Comparison of ENCODE assay signal across 21 cellular contexts in genomic region chr20:63662813-63663189, GRCh38. TPM values are rescaled to one million over a fixed set of nuclear protein-coding genes. Genes with fewer than 3 reads are reported as not detected.
DNase-seq lines count a peak whose midpoint lies in the region; ATAC-seq, FAIRE-seq and TF ChIP-seq lines count a peak whose summit lies in the region.
"Had no signal": no experiment of that assay in that cellular context is flagged by ENCODE, and none has a peak within 500 bp of the region (broad histone marks: within the 10 kb centered on the region; RNA-seq: fewer than 3 reads in every experiment).

No MANE protein-coding gene starts in this region.

- ATAC-seq in HepG2 (no peak), right lobe of liver (no peak)
- ATAC-seq: A549; CD8-positive, alpha-beta T cell had no signal

- H3K27ac ChIP-seq in HepG2 (ENCODE audit: extremely low read length, insufficient read depth, low read length) (no peak overlapping the region), right lobe of liver (no peak overlapping the region), testis (no peak overlapping the region)
- H3K27ac ChIP-seq: 22Rv1; A549; BLaER1 treated with 17β-estradiol and CSF1 and Interleukin-3, amounts not matched to agents 10 nM and 100 nM; C4-2B had no signal

- H3K27me3 ChIP-seq in HepG2 (ENCODE audit: control insufficient read depth in 1 of 2, insufficient read depth in 2 of 2, low read length in 2 of 2) (no peaks in the 10 kb centered on the region; a peak in 1 of 5 replicates), right lobe of liver (no peaks in the 10 kb centered on the region), testis (no peaks in the 10 kb centered on the region)
- H3K27me3 ChIP-seq: BLaER1 treated with 17β-estradiol and CSF1 and Interleukin-3, amounts not matched to agents 10 nM and 100 nM had no signal

- no peaks in the 10 kb centered on the region for H4K20me1 ChIP-seq in HepG2 (ENCODE audit: insufficient read depth, low read length)

- no peak for DNase-seq in HepG2 (ENCODE audit: low spot score)
- DNase-seq in right lobe of liver, result no peak
- DNase-seq in neural crest cell (ENCODE audit: low read depth, low spot score), result no peak
- DNase-seq in urothelium cell line (ENCODE audit: low spot score), result no peak
- DNase-seq in testis, result no peak
- DNase-seq: AML-193; Calu3; CD4-positive, alpha-beta T cell; CD8-positive, alpha-beta T cell; DMS79 treated with DMSO at 0.1 percent for 48 hours; GF-D8 had no signal

- no peak for TF ChIP-seq POLR2A in HepG2 (IDR thresholded peaks at IDR 0.05; ENCODE audit: insufficient read depth in 1 of 2, low read depth in 2 of 2, low read length in 2 of 2)
- TF ChIP-seq POLR2A in right lobe of liver (IDR thresholded peaks at IDR 0.05), result no peak
- TF ChIP-seq POLR2A in testis (IDR thresholded peaks at IDR 0.05), result no peak

- H2AFZ ChIP-seq in HepG2 (ENCODE audit: low read length), result no peak overlapping the region

- BruUV-seq in HepG2 (replicated peaks; lab: Mats Ljungman, UMichigan), result no TSS peak

- H3K36me3 Mint-ChIP-seq in neural crest cell (ENCODE audit: low read depth), result no peaks in the 10 kb centered on the region

- H3K27ac Mint-ChIP-seq in neural crest cell (ENCODE audit: unreplicated experiment), result no peak overlapping the region
- H3K27ac Mint-ChIP-seq: B cell; CD4-positive, alpha-beta T cell; CD8-positive, alpha-beta T cell had no signal

- H3K9me3 Mint-ChIP-seq in neural crest cell, result no peaks in the 10 kb centered on the region
- H3K9me3 Mint-ChIP-seq: CD4-positive, alpha-beta T cell; CD8-positive, alpha-beta T cell had no signal

- peaks cover 33 to 53% of the 10 kb centered on the region in 2 experiments for H3K36me3 ChIP-seq in HepG2 (replicated peaks in 1 of 2; ENCODE audit: control insufficient read depth in 1 of 2, insufficient read depth in 2 of 2, low read length in 2 of 2)
- H3K36me3 ChIP-seq in right lobe of liver, result peaks cover 0 to 20% (median 4%) of the 10 kb centered on the region in 4 donors
- no peaks in the 10 kb centered on the region for H3K36me3 ChIP-seq in testis (ENCODE audit: low read depth, missing control alignments)

- H3K27me3 Mint-ChIP-seq in neural crest cell (ENCODE audit: low read depth), result no peaks in the 10 kb centered on the region
- H3K27me3 Mint-ChIP-seq: B cell; CD4-positive, alpha-beta T cell had no signal

- TF ChIP-seq CTCF in HepG2 (CRISPR knock-in tag; IDR thresholded peaks at IDR 0.05) (no peak), right lobe of liver (IDR thresholded peaks at IDR 0.05) (no peak), neural crest cell (conservative IDR thresholded peaks at IDR 0.05) (no peak), testis (IDR thresholded peaks at IDR 0.05) (no peak)

- TF ChIP-seq RAD21 in HepG2 (CRISPR knock-in tag; IDR thresholded peaks at IDR 0.05), result no peak

- in situ Hi-C loops in HepG2 (cut with HindIII; ENCODE audit: extremely low pct_ligation_motif_present, low pct_unique_long_range_greater_than_20kb), result no loop called here

- FAIRE-seq in HepG2 (lab: Jason Lieb, UNC), result no peak
- no peak for FAIRE-seq in urothelium cell line (lab: Jason Lieb, UNC)
- FAIRE-seq: A549, D721Med, G401.6, GM12891, GM19239 had no signal

- peaks cover 17% of the 10 kb centered on the region for H3K79me2 ChIP-seq in HepG2 (ENCODE audit: insufficient read depth, low read length)

- CTCF ChIA-PET in HepG2 (lab: Yijun Ruan, JAX; ENCODE audit: low intra/inter-chr PET ratio, low total read pairs), result no interaction called here

- no peak overlapping the region for H3K4me3 ChIP-seq in HepG2 (replicated peaks in 1 of 3; ENCODE audit: insufficient read depth in 1 of 3, low read depth in 2 of 3, low read length in 3 of 3)
- no peak overlapping the region for H3K4me3 ChIP-seq in right lobe of liver
- no peak overlapping the region for H3K4me3 ChIP-seq in testis
- H3K4me3 ChIP-seq: A549; BLaER1 treated with 17β-estradiol and CSF1 and Interleukin-3, amounts not matched to agents 10 nM and 100 nM had no signal

- no peak overlapping the region for H3K4me2 ChIP-seq in HepG2 (ENCODE audit: low read depth, low read length)
- H3K4me2 ChIP-seq: A549; BLaER1 treated with 17β-estradiol and CSF1 and Interleukin-3, amounts not matched to agents 10 nM and 100 nM had no signal

- TF ChIP-seq EP300 in HepG2 (IDR thresholded peaks at IDR 0.05; ENCODE audit: low read depth in 2 of 2, low read length in 2 of 2) (no peak), HepG2 (CRISPR knock-in tag; IDR thresholded peaks at IDR 0.05; ENCODE audit: borderline replicate concordance) (no peak)

- H3K4me3 Mint-ChIP-seq in neural crest cell, result peak overlapping the region; percentile 59
- H3K4me3 Mint-ChIP-seq: B cell; CD4-positive, alpha-beta T cell; CD8-positive, alpha-beta T cell had no signal

- peaks cover 22% of the 10 kb centered on the region for H3K4me1 Mint-ChIP-seq in neural crest cell

- peaks cover 20% of the 10 kb centered on the region for H3K4me1 ChIP-seq in HepG2 (ENCODE audit: insufficient read depth, low read length)
- H3K4me1 ChIP-seq in right lobe of liver, result peaks cover 0 to 13% (median 3%) of the 10 kb centered on the region in 4 donors
- peaks cover 7% of the 10 kb centered on the region for H3K4me1 ChIP-seq in testis

- POLR2A ChIA-PET in HepG2 (lab: Yijun Ruan, JAX), result no interaction called here

- intact Hi-C loops in HepG2 (cut with micrococcal nuclease; ENCODE audit: unreplicated experiment) (no loop called here), right lobe of liver (cut with DNase I) (no loop called here), testis (cut with DNase I; ENCODE audit: low total_unique reads) (no loop called here)

- 97% methylated on average over 8 of the region's 9 CpGs for WGBS in HepG2 (ENCODE audit: low lambda C conversion rate)
- no CpG with 5 or more reads among the region's 9 CpGs for WGBS in right lobe of liver (ENCODE audit: insufficient coverage, low coverage, low lambda C conversion rate, missing lambda C conversion rate)
- 85 to 95% methylated on average over 5 to 9 of the region's 9 CpGs for WGBS in testis, 2 donors

- no peak overlapping the region for H3K9ac ChIP-seq in HepG2 (ENCODE audit: insufficient read depth, low read depth, low read length)
- H3K9ac ChIP-seq: BLaER1 treated with 17β-estradiol and CSF1 and Interleukin-3, amounts not matched to agents 10 nM and 100 nM had no signal

- no peaks in the 10 kb centered on the region for H3K9me3 ChIP-seq in HepG2 (ENCODE audit: low read length)
- no peaks in the 10 kb centered on the region for H3K9me3 ChIP-seq in right lobe of liver
- no peaks in the 10 kb centered on the region for H3K9me3 ChIP-seq in testis
- H3K9me3 ChIP-seq: A549; BLaER1 treated with 17β-estradiol and CSF1 and Interleukin-3, amounts not matched to agents 10 nM and 100 nM; Caco-2 had no signal

RNA-seq across cellular contexts. Expression of gene RTEL1, which starts 4.7 kb away (rescaled TPM):
- 10.9 and 21.8 TPM in 2 replicates for total RNA-seq in HepG2 (2016; rRNA removed; fragmentation: Illumina TruSeq; extraction: Trizol)
- total RNA-seq in HepG2 (2016; cell fraction: cytosol; rRNA removed; fragmentation: Illumina TruSeq; extraction: Trizol; ENCODE audit: low read depth), result 1.6 and 2.4 TPM in 2 replicates
- 8.3 and 23.6 TPM in 2 replicates for total RNA-seq in HepG2 (2016; cell fraction: insoluble cytoplasmic fraction; rRNA removed; fragmentation: Illumina TruSeq; extraction: Trizol)
- 4.7 and 6.3 TPM in 2 replicates for total RNA-seq in HepG2 (2016; cell fraction: membrane; rRNA removed; fragmentation: Illumina TruSeq; extraction: Trizol)
- 34.3 and 37.2 TPM in 2 replicates for total RNA-seq in HepG2 (2016; cell fraction: nucleus; rRNA removed; fragmentation: Illumina TruSeq; extraction: Trizol)
- polyA plus RNA-seq in HepG2 (2011; rRNA removed), result 29.5 and 36.4 TPM in 2 replicates
- 3.8 and 9.1 TPM in 2 replicates for polyA plus RNA-seq in HepG2 (2011; cell fraction: cytosol; rRNA removed)
- 268 and 385 TPM in 2 replicates for polyA plus RNA-seq in HepG2 (2011; cell fraction: nucleus; rRNA removed)
- polyA plus RNA-seq in HepG2 (2012), result 16.7 and 17.6 TPM in 2 replicates
- 1.9 TPM in 2 replicates for polyA plus RNA-seq in HepG2 (2016; cell fraction: cytosol; fragmentation: Illumina TruSeq; extraction: Trizol; ENCODE audit: low read depth)
- 8.6 and 15.7 TPM in 2 replicates for polyA plus RNA-seq in HepG2 (2016; cell fraction: insoluble cytoplasmic fraction; fragmentation: Illumina TruSeq; extraction: Trizol; ENCODE audit: low read depth)
- polyA plus RNA-seq in HepG2 (2016; cell fraction: membrane; fragmentation: Illumina TruSeq; extraction: Trizol; ENCODE audit: low read depth), result 4.9 and 5.5 TPM in 2 replicates
- polyA plus RNA-seq in HepG2 (2016; cell fraction: nucleus; fragmentation: Illumina TruSeq; extraction: Trizol; ENCODE audit: insufficient read depth, low read depth), result 117 and 129 TPM in 2 replicates
- polyA minus RNA-seq in HepG2 (2011; rRNA and poly(A)+ RNA removed; ENCODE audit: low replicate concordance), result 47.6 and 86.8 TPM in 2 replicates
- polyA minus RNA-seq in HepG2 (2011; cell fraction: cytosol; rRNA and poly(A)+ RNA removed), result 5.5 and 5.7 TPM in 2 replicates
- polyA minus RNA-seq in HepG2 (2011; cell fraction: nucleus; rRNA and poly(A)+ RNA removed), result 78.0 and 85.2 TPM in 2 replicates
- total RNA-seq in right lobe of liver, result 10 to 100 TPM in 5 of 6 experiments, 1 to 10 TPM in 1; 9.6 to 16.3 (median 12.4) TPM
- 46.7 and 48.4 TPM in 2 replicates for total RNA-seq in neural crest cell
- 10 to 100 TPM; 56.8 to 84.6 TPM for total RNA-seq in testis
- 34.2 TPM for polyA plus RNA-seq in testis (ENCODE audit: insufficient read depth, low read depth, low replicate concordance)

RNA-seq across cellular contexts. Expression of gene STMN3, which starts 9.6 kb away (rescaled TPM):
- total RNA-seq in HepG2 (2016; rRNA removed; fragmentation: Illumina TruSeq; extraction: Trizol) (28.1 and 48.3 TPM in 2 replicates), right lobe of liver (1 to 10 TPM in 1 of 6 experiments, under 1 TPM in 5; 0.43 to 1.6 (median 0.77) TPM), neural crest cell (96.4 and 101 TPM in 2 replicates), testis (10 to 100 TPM in 1 of 2 donors, 1 to 10 TPM in 1; 8.4 to 16.5 TPM)
- total RNA-seq in HepG2 (2016; cell fraction: cytosol; rRNA removed; fragmentation: Illumina TruSeq; extraction: Trizol; ENCODE audit: low read depth), result 9.7 and 10.6 TPM in 2 replicates
- total RNA-seq in HepG2 (2016; cell fraction: insoluble cytoplasmic fraction; rRNA removed; fragmentation: Illumina TruSeq; extraction: Trizol), result 26.7 and 50.6 TPM in 2 replicates
- total RNA-seq in HepG2 (2016; cell fraction: membrane; rRNA removed; fragmentation: Illumina TruSeq; extraction: Trizol), result 20.0 and 20.9 TPM in 2 replicates
- 36.8 and 43.1 TPM in 2 replicates for total RNA-seq in HepG2 (2016; cell fraction: nucleus; rRNA removed; fragmentation: Illumina TruSeq; extraction: Trizol)
- polyA plus RNA-seq in HepG2 (2011; rRNA removed) (21.0 and 28.5 TPM in 2 replicates), testis (ENCODE audit: insufficient read depth, low read depth, low replicate concordance) (15.1 TPM)
- 22.7 and 33.5 TPM in 2 replicates for polyA plus RNA-seq in HepG2 (2011; cell fraction: cytosol; rRNA removed)
- 98.2 and 123 TPM in 2 replicates for polyA plus RNA-seq in HepG2 (2011; cell fraction: nucleus; rRNA removed)
- polyA plus RNA-seq in HepG2 (2012), result 13.1 and 18.3 TPM in 2 replicates
- polyA plus RNA-seq in HepG2 (2016; cell fraction: cytosol; fragmentation: Illumina TruSeq; extraction: Trizol; ENCODE audit: low read depth), result 10.7 and 12.2 TPM in 2 replicates
- polyA plus RNA-seq in HepG2 (2016; cell fraction: insoluble cytoplasmic fraction; fragmentation: Illumina TruSeq; extraction: Trizol; ENCODE audit: low read depth), result 28.3 and 29.5 TPM in 2 replicates
- polyA plus RNA-seq in HepG2 (2016; cell fraction: membrane; fragmentation: Illumina TruSeq; extraction: Trizol; ENCODE audit: low read depth), result 16.2 and 16.7 TPM in 2 replicates
- polyA plus RNA-seq in HepG2 (2016; cell fraction: nucleus; fragmentation: Illumina TruSeq; extraction: Trizol; ENCODE audit: insufficient read depth, low read depth), result 84.0 and 90.0 TPM in 2 replicates
- polyA minus RNA-seq in HepG2 (2011; rRNA and poly(A)+ RNA removed; ENCODE audit: low replicate concordance), result 1.7 and 23.2 TPM in 2 replicates
- polyA minus RNA-seq in HepG2 (2011; cell fraction: cytosol; rRNA and poly(A)+ RNA removed), result 8.5 and 11.0 TPM in 2 replicates
- polyA minus RNA-seq in HepG2 (2011; cell fraction: nucleus; rRNA and poly(A)+ RNA removed), result 3.3 and 5.6 TPM in 2 replicates

RNA-seq across cellular contexts. Expression of gene TNFRSF6B, which starts 33.7 kb away (rescaled TPM):
- total RNA-seq in HepG2 (2016; rRNA removed; fragmentation: Illumina TruSeq; extraction: Trizol) (not detected in 2 replicates), right lobe of liver (1 to 10 TPM in 1 of 6 experiments, under 1 TPM in 2, not detected in 3; 0.56 to 1.0 (median 0.62) TPM), neural crest cell (not detected in 2 replicates), testis (10 to 100 TPM; 26.2 to 30.5 TPM)
- not detected in 2 replicates for total RNA-seq in HepG2 (2016; cell fraction: cytosol; rRNA removed; fragmentation: Illumina TruSeq; extraction: Trizol; ENCODE audit: low read depth)
- not detected in 2 replicates for total RNA-seq in HepG2 (2016; cell fraction: insoluble cytoplasmic fraction; rRNA removed; fragmentation: Illumina TruSeq; extraction: Trizol)
- total RNA-seq in HepG2 (2016; cell fraction: membrane; rRNA removed; fragmentation: Illumina TruSeq; extraction: Trizol), result not detected in 2 replicates
- total RNA-seq in HepG2 (2016; cell fraction: nucleus; rRNA removed; fragmentation: Illumina TruSeq; extraction: Trizol), result not detected in 2 replicates
- polyA plus RNA-seq in HepG2 (2011; rRNA removed) (0.24 and 0.86 TPM in 2 replicates), testis (ENCODE audit: insufficient read depth, low read depth, low replicate concordance) (3.0 TPM)
- polyA plus RNA-seq in HepG2 (2011; cell fraction: cytosol; rRNA removed), result 0.45 and 1.3 TPM in 2 replicates
- polyA plus RNA-seq in HepG2 (2011; cell fraction: nucleus; rRNA removed), result 22.5 and 36.0 TPM in 2 replicates
- 0.55 TPM in 1 of 2 replicates, not detected in the other for polyA plus RNA-seq in HepG2 (2012)
- 0.45 and 0.48 TPM in 2 replicates for polyA plus RNA-seq in HepG2 (2016; cell fraction: cytosol; fragmentation: Illumina TruSeq; extraction: Trizol; ENCODE audit: low read depth)
- 0.32 TPM in 1 of 2 replicates, not detected in the other for polyA plus RNA-seq in HepG2 (2016; cell fraction: insoluble cytoplasmic fraction; fragmentation: Illumina TruSeq; extraction: Trizol; ENCODE audit: low read depth)
- 0.37 and 0.71 TPM in 2 replicates for polyA plus RNA-seq in HepG2 (2016; cell fraction: membrane; fragmentation: Illumina TruSeq; extraction: Trizol; ENCODE audit: low read depth)
- not detected in 2 replicates for polyA plus RNA-seq in HepG2 (2016; cell fraction: nucleus; fragmentation: Illumina TruSeq; extraction: Trizol; ENCODE audit: insufficient read depth, low read depth)
- not detected in 2 replicates for polyA minus RNA-seq in HepG2 (2011; rRNA and poly(A)+ RNA removed; ENCODE audit: low replicate concordance)
- not detected in 2 replicates for polyA minus RNA-seq in HepG2 (2011; cell fraction: cytosol; rRNA and poly(A)+ RNA removed)
- not detected in 2 replicates for polyA minus RNA-seq in HepG2 (2011; cell fraction: nucleus; rRNA and poly(A)+ RNA removed)
- total RNA-seq: B cell, Caco-2, Calu3 had no signal

RNA-seq across cellular contexts. Expression of gene GMEB2, which starts 35.9 kb away (rescaled TPM):
- total RNA-seq in HepG2 (2016; rRNA removed; fragmentation: Illumina TruSeq; extraction: Trizol) (11.6 and 12.4 TPM in 2 replicates), right lobe of liver (1 to 10 TPM; 3.2 to 7.0 (median 5.1) TPM), neural crest cell (14.6 and 15.2 TPM in 2 replicates), testis (10 to 100 TPM; 31.0 to 33.1 TPM)
- total RNA-seq in HepG2 (2016; cell fraction: cytosol; rRNA removed; fragmentation: Illumina TruSeq; extraction: Trizol; ENCODE audit: low read depth), result 2.2 and 2.3 TPM in 2 replicates
- total RNA-seq in HepG2 (2016; cell fraction: insoluble cytoplasmic fraction; rRNA removed; fragmentation: Illumina TruSeq; extraction: Trizol), result 9.6 and 12.4 TPM in 2 replicates
- total RNA-seq in HepG2 (2016; cell fraction: membrane; rRNA removed; fragmentation: Illumina TruSeq; extraction: Trizol), result 6.9 and 7.8 TPM in 2 replicates
- total RNA-seq in HepG2 (2016; cell fraction: nucleus; rRNA removed; fragmentation: Illumina TruSeq; extraction: Trizol), result 7.8 and 10.3 TPM in 2 replicates
- polyA plus RNA-seq in HepG2 (2011; rRNA removed) (10.6 and 11.5 TPM in 2 replicates), testis (ENCODE audit: insufficient read depth, low read depth, low replicate concordance) (20.3 TPM)
- polyA plus RNA-seq in HepG2 (2011; cell fraction: cytosol; rRNA removed), result 8.5 and 9.9 TPM in 2 replicates
- polyA plus RNA-seq in HepG2 (2011; cell fraction: nucleus; rRNA removed), result 20.2 and 24.4 TPM in 2 replicates
- polyA plus RNA-seq in HepG2 (2012), result 6.9 and 8.7 TPM in 2 replicates
- polyA plus RNA-seq in HepG2 (2016; cell fraction: cytosol; fragmentation: Illumina TruSeq; extraction: Trizol; ENCODE audit: low read depth), result 1.5 TPM in 2 replicates
- polyA plus RNA-seq in HepG2 (2016; cell fraction: insoluble cytoplasmic fraction; fragmentation: Illumina TruSeq; extraction: Trizol; ENCODE audit: low read depth), result 9.6 and 12.8 TPM in 2 replicates
- polyA plus RNA-seq in HepG2 (2016; cell fraction: membrane; fragmentation: Illumina TruSeq; extraction: Trizol; ENCODE audit: low read depth), result 3.9 and 4.4 TPM in 2 replicates
- polyA plus RNA-seq in HepG2 (2016; cell fraction: nucleus; fragmentation: Illumina TruSeq; extraction: Trizol; ENCODE audit: insufficient read depth, low read depth), result 17.0 TPM in 2 replicates
- polyA minus RNA-seq in HepG2 (2011; rRNA and poly(A)+ RNA removed; ENCODE audit: low replicate concordance), result 9.4 and 15.1 TPM in 2 replicates
- 6.5 and 6.7 TPM in 2 replicates for polyA minus RNA-seq in HepG2 (2011; cell fraction: cytosol; rRNA and poly(A)+ RNA removed)
- polyA minus RNA-seq in HepG2 (2011; cell fraction: nucleus; rRNA and poly(A)+ RNA removed), result 5.6 and 6.2 TPM in 2 replicates

RNA-seq across cellular contexts. Expression of gene ARFRP1, which starts 45.0 kb away (rescaled TPM):
- total RNA-seq in HepG2 (2016; rRNA removed; fragmentation: Illumina TruSeq; extraction: Trizol) (33.7 and 51.1 TPM in 2 replicates), right lobe of liver (10 to 100 TPM; 16.0 to 22.2 (median 20.2) TPM), neural crest cell (41.0 and 42.1 TPM in 2 replicates), testis (10 to 100 TPM; 55.4 to 55.6 TPM)
- total RNA-seq in HepG2 (2016; cell fraction: cytosol; rRNA removed; fragmentation: Illumina TruSeq; extraction: Trizol; ENCODE audit: low read depth), result 9.6 and 11.5 TPM in 2 replicates
- 31.8 and 53.2 TPM in 2 replicates for total RNA-seq in HepG2 (2016; cell fraction: insoluble cytoplasmic fraction; rRNA removed; fragmentation: Illumina TruSeq; extraction: Trizol)
- total RNA-seq in HepG2 (2016; cell fraction: membrane; rRNA removed; fragmentation: Illumina TruSeq; extraction: Trizol), result 22.2 and 23.1 TPM in 2 replicates
- total RNA-seq in HepG2 (2016; cell fraction: nucleus; rRNA removed; fragmentation: Illumina TruSeq; extraction: Trizol), result 37.5 and 46.0 TPM in 2 replicates
- polyA plus RNA-seq in HepG2 (2011; rRNA removed) (32.0 and 42.8 TPM in 2 replicates), testis (ENCODE audit: insufficient read depth, low read depth, low replicate concordance) (37.8 TPM)
- polyA plus RNA-seq in HepG2 (2011; cell fraction: cytosol; rRNA removed), result 48.5 and 49.6 TPM in 2 replicates
- polyA plus RNA-seq in HepG2 (2011; cell fraction: nucleus; rRNA removed), result 123 and 125 TPM in 2 replicates
- polyA plus RNA-seq in HepG2 (2012), result 26.6 and 30.7 TPM in 2 replicates
- 8.8 and 9.1 TPM in 2 replicates for polyA plus RNA-seq in HepG2 (2016; cell fraction: cytosol; fragmentation: Illumina TruSeq; extraction: Trizol; ENCODE audit: low read depth)
- 30.0 and 34.6 TPM in 2 replicates for polyA plus RNA-seq in HepG2 (2016; cell fraction: insoluble cytoplasmic fraction; fragmentation: Illumina TruSeq; extraction: Trizol; ENCODE audit: low read depth)
- polyA plus RNA-seq in HepG2 (2016; cell fraction: membrane; fragmentation: Illumina TruSeq; extraction: Trizol; ENCODE audit: low read depth), result 12.6 and 13.5 TPM in 2 replicates
- polyA plus RNA-seq in HepG2 (2016; cell fraction: nucleus; fragmentation: Illumina TruSeq; extraction: Trizol; ENCODE audit: insufficient read depth, low read depth), result 86.0 and 91.0 TPM in 2 replicates
- polyA minus RNA-seq in HepG2 (2011; rRNA and poly(A)+ RNA removed; ENCODE audit: low replicate concordance), result 28.5 and 35.1 TPM in 2 replicates
- polyA minus RNA-seq in HepG2 (2011; cell fraction: cytosol; rRNA and poly(A)+ RNA removed), result 10.4 and 12.4 TPM in 2 replicates
- 55.9 and 67.1 TPM in 2 replicates for polyA minus RNA-seq in HepG2 (2011; cell fraction: nucleus; rRNA and poly(A)+ RNA removed)

Comparison
In these comparisons a context has a peak if more than half of its experiments do, and no peak if none do; other contexts are left out.
1. RNA of gene TNFRSF6B, which starts 33.7 kb away (total RNA-seq): 26.2 to 30.5 TPM in testis; 0.56 to 1.0 TPM in right lobe of liver, not detected in HepG2 and not detected in neural crest cell; every median in the first group is over 10 times any median in the second.